Comparison of ENCODE assay signal across 8 cellular contexts in genomic region chrX:54639346-54640102, GRCh38.
A peak's percentile ranks its signal among the peaks of the same experiment; 100 is the strongest.
DNase-seq lines count a peak whose midpoint lies in the region; ATAC-seq and TF ChIP-seq lines count a peak whose summit lies in the region.

No MANE protein-coding gene starts in this region.

- peak; percentile 94 for DNase-seq in AG09319 (ENCODE audit: extremely low read depth, low read depth)
- DNase-seq in NCI-H226, result peak; percentile 92
- peak; percentile 76 for DNase-seq in activated B cell treated with CpG ODN at 0.5 μM for 24 hours
- DNase-seq in central memory CD4-positive, alpha-beta T cell, result peak; percentile 90
- peak; percentile 88 for DNase-seq in inferior parietal cortex (ENCODE audit: extremely low spot score)
- DNase-seq in smooth muscle cell of the brain vasculature (ENCODE audit: low read depth, low spot score), result peak; percentile 86

- H3K27ac Mint-ChIP-seq in activated B cell treated with CpG ODN at 0.5 μM for 24 hours, result peak overlapping the region; percentile 100

- H3K27me3 Mint-ChIP-seq in activated B cell treated with CpG ODN at 0.5 μM for 24 hours, result no peaks in the 10 kb centered on the region

- H3K4me3 Mint-ChIP-seq in activated B cell treated with CpG ODN at 0.5 μM for 24 hours, result peak overlapping the region; percentile 97

- CTCF ChIA-PET in activated B cell treated with CpG ODN at 0.5 μM for 24 hours (lab: Charles Lee), result interaction anchor here (0.8 to 1.0 kb wide), 4 partner anchors 147 to 418 kb away, joined by 3 to 6 read pairs (median 4); partner anchors contain the start of gene APEX2

- POLR2A ChIA-PET in activated B cell treated with CpG ODN at 0.5 μM for 24 hours (lab: Charles Lee), result interaction anchor here (0.6 to 3.4 kb wide), 19 partner anchors 31 to 1269 kb away, joined by 3 to 38 read pairs (median 5); partner anchors contain the start of genes APEX2, FAM120C, GNL3L and HUWE1

- peaks cover 6% of the 10 kb centered on the region for H3K4me1 Mint-ChIP-seq in activated B cell treated with CpG ODN at 0.5 μM for 24 hours

- peak; percentile 92 for ATAC-seq in GM19025 (IDR thresholded peaks at IDR 0.05; ENCODE audit: low read depth, unreplicated experiment)
- peak; percentile 92 for ATAC-seq in HG03280 (IDR thresholded peaks at IDR 0.05; ENCODE audit: unreplicated experiment)
- peak; percentile 88 for ATAC-seq in activated B cell treated with CpG ODN at 0.5 μM for 24 hours (ENCODE audit: low read depth)

- H3K9me3 Mint-ChIP-seq in activated B cell treated with CpG ODN at 0.5 μM for 24 hours, result peaks cover 11% of the 10 kb centered on the region

- intact Hi-C loops in activated B cell treated with CpG ODN at 0.5 μM for 24 hours (cut with micrococcal nuclease), result loop anchor here (1.0 to 10.0 kb wide), 12 partner anchors 65 to 1217 kb away; partner anchors contain the start of genes APEX2, FAM120C, GNL3L and PHF8

- peaks cover 6% of the 10 kb centered on the region for H3K36me3 Mint-ChIP-seq in activated B cell treated with CpG ODN at 0.5 μM for 24 hours (ENCODE audit: low read depth)

- TF ChIP-seq CTCF in AG09319 (IDR thresholded peaks at IDR 0.05; ENCODE audit: low read depth, low read length) (peak; percentile 68), activated B cell treated with CpG ODN at 0.5 μM for 24 hours (IDR thresholded peaks at IDR 0.05) (no peak)

Comparison
In these comparisons a context has a peak if more than half of its experiments do, and no peak if none do; other contexts are left out.
1. Peak in every context shown above with its lines: DNase-seq and ATAC-seq.